ENCODE assay signal across 21 cellular contexts in the genomic region with DNA sequence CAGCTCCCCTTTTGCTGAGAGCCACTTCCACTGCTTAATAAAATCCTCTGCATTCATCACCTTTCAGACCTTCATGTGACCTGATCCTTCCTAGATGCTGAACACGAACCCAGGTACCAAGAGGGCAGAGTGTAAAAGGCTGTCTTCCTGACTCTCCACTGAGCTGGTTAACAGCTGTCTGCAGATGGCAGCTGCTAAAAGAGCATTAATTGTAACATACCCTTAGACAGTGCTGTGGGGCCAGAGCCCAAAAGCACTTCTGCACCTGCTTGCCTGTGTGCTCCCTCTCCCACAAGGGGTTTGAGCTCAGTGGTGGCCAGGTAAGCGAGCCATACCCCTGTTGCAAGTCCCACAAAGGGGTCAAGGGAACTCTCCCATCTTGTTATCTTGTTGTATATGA.
"Had no signal": no experiment of that assay in that cellular context is flagged by ENCODE, and none has a peak within 500 bp of the region (broad histone marks: within the 10 kb centered on the region; RNA-seq: fewer than 3 reads in every experiment).

No MANE protein-coding gene starts in this region.

- H3K27ac Mint-ChIP-seq: activated naive CD8-positive, alpha-beta T cell treated with anti-CD3 and anti-CD28 coated beads for 36 hours; effector memory CD8-positive, alpha-beta T cell; type B pancreatic cell had no signal

- H3K36me3 Mint-ChIP-seq: type B pancreatic cell had no signal

- H3K9me3 ChIP-seq: breast epithelium, gastroesophageal sphincter, heart left ventricle, neutrophil, ovary, prostate gland, spleen, thoracic aorta, vagina had no signal

- DNase-seq: activated CD4-positive, alpha-beta T cell treated with anti-CD3 and anti-CD28 coated beads for 4 hours; activated CD4-positive, alpha-beta T cell treated with anti-CD3 and anti-CD28 coated beads, Interleukin-2, amount 50 U/mL, for 48 hours; activated CD4-positive, CD25-positive, alpha-beta regulatory T cell; activated naive CD4-positive, alpha-beta T cell treated with Interleukin-2 at 50 U/mL for 16 hours; activated naive CD8-positive, alpha-beta T cell treated with anti-CD3 and anti-CD28 coated beads for 36 hours; activated T-cell treated with anti-CD3 and anti-CD28 coated beads, Interleukin-2, amount 50 U/mL, for 48 hours; effector memory CD8-positive, alpha-beta T cell; heart left ventricle; ovary; spleen; stimulated activated CD4-positive, alpha-beta T cell treated with anti-CD3 and anti-CD28 coated beads, Interleukin-4, amount 100 ng/mL, for 24 hours; stimulated activated naive CD4-positive, alpha-beta T cell treated with Interleukin-2 at 50 U/mL for 16 hours had no signal

- H3K4me3 Mint-ChIP-seq: activated naive CD8-positive, alpha-beta T cell treated with anti-CD3 and anti-CD28 coated beads for 36 hours; central memory CD8-positive, alpha-beta T cell; effector memory CD8-positive, alpha-beta T cell; nephron; type B pancreatic cell had no signal

- H3K4me3 ChIP-seq: breast epithelium, gastroesophageal sphincter, heart left ventricle, ovary, prostate gland, spleen, thoracic aorta, vagina had no signal

- H3K4me1 Mint-ChIP-seq: central memory CD8-positive, alpha-beta T cell had no signal

- H3K27ac ChIP-seq: breast epithelium, gastroesophageal sphincter, heart left ventricle, neutrophil, ovary, prostate gland, thoracic aorta, vagina had no signal

- H3K4me1 ChIP-seq: breast epithelium, prostate gland, vagina had no signal

- H3K9me3 Mint-ChIP-seq: activated naive CD8-positive, alpha-beta T cell treated with anti-CD3 and anti-CD28 coated beads for 36 hours; central memory CD8-positive, alpha-beta T cell; effector memory CD8-positive, alpha-beta T cell; nephron had no signal

- H3K27me3 Mint-ChIP-seq: type B pancreatic cell had no signal

- H3K36me3 ChIP-seq: breast epithelium, gastroesophageal sphincter, heart left ventricle, neutrophil, ovary, prostate gland, spleen, thoracic aorta, vagina had no signal
